ENCODE assay signal across 8 cellular contexts in genomic region chr11:61532136-61533038, GRCh38. TPM values are rescaled to one million over a fixed set of nuclear protein-coding genes. Genes with fewer than 3 reads are reported as not detected.
A peak's percentile ranks its signal among the peaks of the same experiment; 100 is the strongest.
DNase-seq lines count a peak whose midpoint lies in the region; ATAC-seq and TF ChIP-seq lines count a peak whose summit lies in the region.

No MANE protein-coding gene starts in this region.

- H3K79me2 ChIP-seq in OCI-LY1 (ENCODE audit: insufficient read depth, low read length), result no peaks in the 10 kb centered on the region
- H3K79me2 ChIP-seq in hepatocyte, result no peaks in the 10 kb centered on the region

- H2AFZ ChIP-seq in OCI-LY1 (ENCODE audit: low read length), result no peak overlapping the region
- H2AFZ ChIP-seq in hepatocyte, result no peak overlapping the region

- H3K27ac Mint-ChIP-seq in CD4-positive, alpha-beta memory T cell, result no peak overlapping the region

- H3K4me1 Mint-ChIP-seq in CD4-positive, alpha-beta memory T cell, result peaks cover 0 to 1% (median 0%) of the 10 kb centered on the region in 4 donors

- POLR2A ChIA-PET in CD4-positive, alpha-beta memory T cell (lab: Charles Lee; ENCODE audit: partially characterized antibody), result no interaction called here
- POLR2A ChIA-PET in HEK293 (lab: Yijun Ruan, JAX), result interaction anchor here (1.4 kb wide), 1 partner anchor 11 kb away, joined by 10 read pairs; no protein-coding TSS in a partner anchor

- CTCF ChIA-PET in CD4-positive, alpha-beta memory T cell (lab: Charles Lee; ENCODE audit: partially characterized antibody), result interaction anchor here (0.6 to 2.5 kb wide), 8 partner anchors 9 to 547 kb away, joined by 3 to 9 read pairs (median 4); no protein-coding TSS in a partner anchor
- CTCF ChIA-PET in HEK293 (lab: Yijun Ruan, JAX), result interaction anchor here (0.6 to 2.7 kb wide), 35 partner anchors 9 to 164 kb away, joined by 3 to 20 read pairs (median 4); partner anchors contain the start of gene LRRC10B

- H3K27me3 ChIP-seq in CD4-positive, alpha-beta memory T cell (ENCODE audit: insufficient read depth, low read length), result no peaks in the 10 kb centered on the region
- H3K27me3 ChIP-seq in OCI-LY1 (ENCODE audit: insufficient read depth, low read length), result no peaks in the 10 kb centered on the region; the same call in 1 of the 2 replicates
- H3K27me3 ChIP-seq in hepatocyte, result no peaks in the 10 kb centered on the region

- H3K9me2 ChIP-seq in OCI-LY1 (ENCODE audit: low read depth, low read length) (no peaks in the 10 kb centered on the region), hepatocyte (replicated peaks; ENCODE audit: insufficient read depth) (no peaks in the 10 kb centered on the region)

- ATAC-seq in HG03045 (IDR thresholded peaks at IDR 0.05; ENCODE audit: unreplicated experiment) (no peak), HG02678 (IDR thresholded peaks at IDR 0.05; ENCODE audit: unreplicated experiment) (no peak)

- no peaks in the 10 kb centered on the region for H3K9me3 ChIP-seq in CD4-positive, alpha-beta memory T cell (ENCODE audit: control insufficient read depth in 1 of 2, low read length in 2 of 2)
- H3K9me3 ChIP-seq in HEK293 (ENCODE audit: control insufficient read depth, insufficient read depth, low read depth, low read length) (no peaks in the 10 kb centered on the region), OCI-LY1 (ENCODE audit: low read length) (no peaks in the 10 kb centered on the region), hepatocyte (ENCODE audit: low read depth) (no peaks in the 10 kb centered on the region)

- peaks cover 7 to 26% of the 10 kb centered on the region in 2 donors for H3K27me3 Mint-ChIP-seq in CD4-positive, alpha-beta memory T cell

- H4K20me1 ChIP-seq in OCI-LY1 (ENCODE audit: insufficient read depth, low read length), result no peaks in the 10 kb centered on the region
- H4K20me1 ChIP-seq in hepatocyte (ENCODE audit: insufficient read depth, poor library complexity, severe bottlenecking), result no peaks in the 10 kb centered on the region

- H3K4me2 ChIP-seq in OCI-LY1 (ENCODE audit: low read length) (no peak overlapping the region), hepatocyte (no peak overlapping the region)

- H3F3A ChIP-seq in OCI-LY1 (ENCODE audit: insufficient read depth, low read length), result no peaks in the 10 kb centered on the region

- H3K4me3 Mint-ChIP-seq in CD4-positive, alpha-beta memory T cell, result no peak overlapping the region

- H3K27ac ChIP-seq in CD4-positive, alpha-beta memory T cell (ENCODE audit: low read depth, low read length), result no peak overlapping the region
- no peak overlapping the region for H3K27ac ChIP-seq in HEK293 (ENCODE audit: extremely low read depth, low read depth, low read length)
- no peak overlapping the region for H3K27ac ChIP-seq in OCI-LY1 (ENCODE audit: low read depth, low read length, poor library complexity, severe bottlenecking)
- H3K27ac ChIP-seq in hepatocyte, result peak overlapping the region; percentile 50

- no peaks in the 10 kb centered on the region for H3K9me3 Mint-ChIP-seq in CD4-positive, alpha-beta memory T cell

- WGBS in hepatocyte (ENCODE audit: low lambda C conversion rate, missing lambda C conversion rate), result 85% methylated on average over 10 of the region's 10 CpGs

- intact Hi-C loops in CD4-positive, alpha-beta memory T cell (cut with micrococcal nuclease), result no loop called here

- H3K4me1 ChIP-seq in CD4-positive, alpha-beta memory T cell (ENCODE audit: insufficient read depth, low read length), result no peaks in the 10 kb centered on the region
- no peaks in the 10 kb centered on the region for H3K4me1 ChIP-seq in HEK293 (ENCODE audit: control insufficient read depth, insufficient read depth, low read length)
- H3K4me1 ChIP-seq in OCI-LY1 (ENCODE audit: insufficient read depth, low read length, severe bottlenecking), result no peaks in the 10 kb centered on the region
- H3K4me1 ChIP-seq in hepatocyte (ENCODE audit: insufficient read depth), result peaks cover 23% of the 10 kb centered on the region

- no peak overlapping the region for H3K9ac ChIP-seq in OCI-LY1 (ENCODE audit: low read length)

- peak; percentile 45; the same call in 1 of the 2 replicates for TF ChIP-seq CTCF in HEK293 (tag by site-specific recombination; IDR thresholded peaks at IDR 0.05)
- TF ChIP-seq CTCF in OCI-LY1 (IDR thresholded peaks at IDR 0.05; ENCODE audit: low read length), result peak; percentile 91
- TF ChIP-seq CTCF in hepatocyte (IDR thresholded peaks at IDR 0.05; ENCODE audit: poor library complexity), result peak; percentile 55

- H3K36me3 Mint-ChIP-seq in CD4-positive, alpha-beta memory T cell, result no peaks in the 10 kb centered on the region

- no peak overlapping the region for H3K4me3 ChIP-seq in CD4-positive, alpha-beta memory T cell (ENCODE audit: low read length in 2 of 2)
- no peak overlapping the region for H3K4me3 ChIP-seq in HEK293 (ENCODE audit: low read depth, low read length)
- no peak overlapping the region for H3K4me3 ChIP-seq in OCI-LY1 (ENCODE audit: low read depth, low read length, poor library complexity, severe bottlenecking)
- H3K4me3 ChIP-seq in hepatocyte, result no peak overlapping the region

- peak in 4 of 5 donors; percentile 32 to 39 (median 34) for DNase-seq in CD4-positive, alpha-beta memory T cell
- peak; percentile 9 to 19 for DNase-seq in activated T-helper 1 cell treated with anti-CD3 and anti-CD28 coated beads, Interleukin-2, amount 50 U/mL, for 16 hours (ENCODE audit: low read depth in 1 of 2, low spot score in 1 of 2)
- peak; percentile 60 for DNase-seq in hepatocyte (ENCODE audit: low spot score)
- peak; percentile 19 to 39 for DNase-seq in stimulated activated CD4-positive, alpha-beta T cell treated with anti-CD3 and anti-CD28 coated beads, Interleukin-4, amount 100 ng/mL, for 4 hours

- H3K36me3 ChIP-seq in CD4-positive, alpha-beta memory T cell (ENCODE audit: insufficient read depth, low read length), result no peaks in the 10 kb centered on the region
- H3K36me3 ChIP-seq in HEK293 (ENCODE audit: control insufficient read depth in 2 of 2, insufficient read depth in 1 of 2, low read length in 2 of 2) (no peaks in the 10 kb centered on the region), OCI-LY1 (ENCODE audit: insufficient read depth, low read length) (no peaks in the 10 kb centered on the region), hepatocyte (replicated peaks; ENCODE audit: insufficient read depth, low read depth) (no peaks in the 10 kb centered on the region)

TF ChIP-seq in HEK293, 187 proteins besides CTCF, POLR2A, EP300 and RAD21:
- TF ChIP-seq ZNF121 (tag by site-specific recombination; IDR thresholded peaks at IDR 0.05) (no peak), ZFHX2 (tag by site-specific recombination; conservative IDR thresholded peaks at IDR 0.05) (0 out of 2 replicates have a peak, but pooled peaks have one; percentile 23), GLIS2 (tag by site-specific recombination; IDR thresholded peaks at IDR 0.05) (peak; percentile 27; the same call in 1 of the 2 replicates)

RNA-seq across cellular contexts. Expression of gene LRRC10B, which starts 23.8 kb away (rescaled TPM):
- not detected for total RNA-seq in CD4-positive, alpha-beta memory T cell
- polyA plus RNA-seq in CD4-positive, alpha-beta memory T cell, result not detected
- 0.20 and 0.43 TPM in 2 replicates for total RNA-seq in hepatocyte
- 0.68 TPM in 1 of 2 replicates, not detected in the other for polyA plus RNA-seq in hepatocyte

RNA-seq across cellular contexts. Expression of gene SYT7, which starts 48.5 kb away (rescaled TPM):
- not detected for total RNA-seq in CD4-positive, alpha-beta memory T cell
- polyA plus RNA-seq in CD4-positive, alpha-beta memory T cell, result not detected
- 13.5 and 15.5 TPM in 2 replicates for total RNA-seq in hepatocyte
- polyA plus RNA-seq in hepatocyte, result 8.7 and 11.3 TPM in 2 replicates

Comparison
In these comparisons a context has a peak if more than half of its experiments do, and no peak if none do; other contexts are left out.
1. RNA of gene SYT7, which starts 48.5 kb away (total RNA-seq): 13.5 to 15.5 TPM in hepatocyte; not detected in CD4-positive, alpha-beta memory T cell; every median in the first group is over 10 times any median in the second.
2. Peak in every context shown above with its lines, with median percentiles within 50 percentile points of each other: DNase-seq and CTCF ChIP-seq.